In genomic region chr19:33715462-33715861, GRCh38 we compare ENCODE assay signal across 30 cellular contexts.
"Had no signal": no experiment of that assay in that cellular context is flagged by ENCODE, and none has a peak within 500 bp of the region (broad histone marks: within the 10 kb centered on the region; RNA-seq: fewer than 3 reads in every experiment).

No MANE protein-coding gene starts in this region.

- H3K27ac ChIP-seq: ascending aorta, body of pancreas, Peyer's patch, RWPE1 had no signal

- H3K9me3 ChIP-seq: ascending aorta, body of pancreas, Peyer's patch had no signal

- H3K4me1 Mint-ChIP-seq: activated naive CD8-positive, alpha-beta T cell treated with anti-CD3 and anti-CD28 coated beads, Interleukin-2, amount 50 U/mL, for 24 hours; T-helper 17 cell had no signal

- H3K27ac Mint-ChIP-seq: activated CD8-positive, alpha-beta T cell treated with anti-CD3 and anti-CD28 coated beads, Interleukin-2, amount 10 ng/mL, durations not matched to agents 7 days and 5 days; activated naive CD8-positive, alpha-beta T cell treated with anti-CD3 and anti-CD28 coated beads, Interleukin-2, amount 50 U/mL, for 24 hours; T-helper 17 cell; WTC11 had no signal

- H3K4me3 ChIP-seq: ascending aorta, body of pancreas, K562, Peyer's patch had no signal

- H3K4me3 Mint-ChIP-seq: activated CD8-positive, alpha-beta T cell treated with anti-CD3 and anti-CD28 coated beads, Interleukin-2, amount 10 ng/mL, durations not matched to agents 7 days and 5 days; activated naive CD8-positive, alpha-beta T cell treated with anti-CD3 and anti-CD28 coated beads, Interleukin-2, amount 50 U/mL, for 24 hours; T-helper 17 cell; WTC11 had no signal

- DNase-seq: activated CD4-positive, alpha-beta T cell treated with anti-CD3 and anti-CD28 coated beads for 48 hours; activated CD4-positive, alpha-beta T cell treated with anti-CD3 and anti-CD28 coated beads, Interleukin-2, amount 50 U/mL, for 4 hours; activated CD4-positive, CD25-positive, alpha-beta regulatory T cell treated with anti-CD3 and anti-CD28 coated beads, Interleukin-2, amount 50 U/mL, for 72 hours; activated CD8-positive, alpha-beta memory T cell treated with anti-CD3 and anti-CD28 coated beads, Interleukin-2, amount 50 U/mL, for 48 hours; activated CD8-positive, alpha-beta T cell treated with anti-CD3 and anti-CD28 coated beads, Interleukin-2, amount 10 ng/mL, durations not matched to agents 7 days and 5 days; activated naive CD4-positive, alpha-beta T cell treated with Interleukin-2 at 50 U/mL for 16 hours; activated naive CD8-positive, alpha-beta T cell treated with anti-CD3 and anti-CD28 coated beads, Interleukin-2, amount 50 U/mL, for 24 hours; activated T-cell treated with anti-CD3 and anti-CD28 coated beads, Interleukin-2, amount 50 U/mL, for 1 hour; amniotic stem cell; body of pancreas; Karpas-422; MM.1S; NCI-H1105; NCI-H1436; NCI-H1694 treated with DMSO at 0.1 percent for 48 hours; NCI-H2029 treated with DMSO at 0.1 percent for 48 hours; NCI-H510A treated with DMSO at 0.1 percent for 48 hours; NCI-H69; NK-92 treated with Interleukin-12 subunit alpha and Interleukin-12 subunit beta, amount 100 ng/mL, for 24 hours; OCI-M1; Peyer's patch; Right ventricle myocardium superior; T-helper 17 cell; T-helper 9 cell had no signal

- H3K36me3 ChIP-seq: ascending aorta, Peyer's patch had no signal

- H3K27me3 ChIP-seq: ascending aorta, body of pancreas, Peyer's patch had no signal

- ATAC-seq: activated CD8-positive, alpha-beta T cell treated with anti-CD3 and anti-CD28 coated beads, Interleukin-2, amount 10 ng/mL, durations not matched to agents 7 days and 5 days; activated naive CD4-positive, alpha-beta T cell treated with anti-CD3 and anti-CD28 coated beads, Interleukin-2, amount 50 U/mL, for 72 hours; activated naive CD8-positive, alpha-beta T cell treated with anti-CD3 and anti-CD28 coated beads, Interleukin-2, amount 50 U/mL, for 24 hours; body of pancreas; K562; T-helper 17 cell; WTC11 had no signal

- H3K4me1 ChIP-seq: ascending aorta, body of pancreas, Peyer's patch had no signal

- FAIRE-seq: bronchial epithelial cell, K562 had no signal
